In the genomic region with DNA sequence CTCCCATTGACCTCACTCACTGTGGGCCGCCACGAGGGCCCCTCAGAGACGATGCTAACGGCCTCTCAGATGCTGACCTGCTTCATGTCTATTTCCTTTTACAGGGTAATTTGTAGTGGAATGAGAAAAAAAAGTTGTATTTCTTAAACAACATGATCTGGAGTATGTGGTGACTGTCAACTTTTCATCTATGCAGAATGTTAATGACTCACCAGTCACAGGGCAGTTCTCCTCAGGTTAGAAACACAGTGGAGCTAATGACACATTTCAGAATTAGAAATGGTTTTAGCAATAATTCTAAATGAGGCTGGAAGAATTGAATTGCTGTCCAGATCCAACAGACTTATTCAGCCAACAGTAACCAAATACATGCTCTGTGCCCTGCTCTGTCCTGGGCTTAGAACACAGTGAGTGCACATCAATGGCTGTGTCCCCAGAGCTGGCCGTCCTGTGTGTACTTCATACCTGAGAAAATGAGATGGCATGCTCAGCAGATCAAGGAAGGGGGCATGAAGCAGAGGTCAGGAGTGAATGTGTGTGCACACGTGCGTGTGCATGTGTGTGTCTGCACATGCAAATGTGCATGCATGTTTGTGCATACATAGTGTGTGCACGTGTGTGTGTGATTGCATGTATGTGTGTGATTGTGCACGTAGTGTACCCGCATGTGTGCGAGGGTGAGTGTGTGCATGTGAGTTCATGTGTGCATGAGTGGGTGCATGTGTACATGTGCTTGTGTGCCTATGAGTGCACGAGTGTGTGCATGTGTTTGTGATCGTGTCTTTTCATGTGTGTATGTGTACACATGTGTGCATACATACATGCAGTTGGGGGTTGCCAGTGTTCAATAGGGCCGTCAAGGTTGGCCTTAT, we compare ENCODE assay signal across 2 cellular contexts.
TF ChIP-seq lines count a peak whose summit lies in the region.

No MANE protein-coding gene starts in this region.

TF ChIP-seq in HepG2, 621 proteins besides CTCF, POLR2A, EP300 and RAD21:
- TF ChIP-seq, protein P1, sequence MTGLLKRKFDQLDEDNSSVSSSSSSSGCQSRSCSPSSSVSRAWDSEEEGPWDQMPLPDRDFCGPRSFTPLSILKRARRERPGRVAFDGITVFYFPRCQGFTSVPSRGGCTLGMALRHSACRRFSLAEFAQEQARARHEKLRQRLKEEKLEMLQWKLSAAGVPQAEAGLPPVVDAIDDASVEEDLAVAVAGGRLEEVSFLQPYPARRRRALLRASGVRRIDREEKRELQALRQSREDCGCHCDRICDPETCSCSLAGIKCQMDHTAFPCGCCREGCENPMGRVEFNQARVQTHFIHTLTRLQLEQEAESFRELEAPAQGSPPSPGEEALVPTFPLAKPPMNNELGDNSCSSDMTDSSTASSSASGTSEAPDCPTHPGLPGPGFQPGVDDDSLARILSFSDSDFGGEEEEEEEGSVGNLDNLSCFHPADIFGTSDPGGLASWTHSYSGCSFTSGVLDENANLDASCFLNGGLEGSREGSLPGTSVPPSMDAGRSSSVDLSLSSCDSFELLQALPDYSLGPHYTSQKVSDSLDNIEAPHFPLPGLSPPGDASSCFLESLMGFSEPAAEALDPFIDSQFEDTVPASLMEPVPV (CRISPR knock-in tag; IDR thresholded peaks at IDR 0.05): no peak
- TF ChIP-seq MNT (IDR thresholded peaks at IDR 0.05): peak; percentile 96
TF ChIP-seq in HepG2: peak in this region for 1.

TF ChIP-seq in WTC11, 78 proteins besides CTCF, POLR2A, EP300 and RAD21:
- no peak for TF ChIP-seq CBFB (CRISPR knock-in tag; IDR thresholded peaks at IDR 0.05; ENCODE audit: low read depth)
- TF ChIP-seq ELF4 (CRISPR knock-in tag; IDR thresholded peaks at IDR 0.05; ENCODE audit: low read depth): no peak
- TF ChIP-seq JAZF1 (CRISPR knock-in tag; IDR thresholded peaks at IDR 0.05): no peak
- TF ChIP-seq SP1 (CRISPR knock-in tag; conservative IDR thresholded peaks at IDR 0.05): no peak
- TF ChIP-seq ZNF138 (CRISPR knock-in tag; conservative IDR thresholded peaks at IDR 0.05): no peak
- TF ChIP-seq, protein P2, sequence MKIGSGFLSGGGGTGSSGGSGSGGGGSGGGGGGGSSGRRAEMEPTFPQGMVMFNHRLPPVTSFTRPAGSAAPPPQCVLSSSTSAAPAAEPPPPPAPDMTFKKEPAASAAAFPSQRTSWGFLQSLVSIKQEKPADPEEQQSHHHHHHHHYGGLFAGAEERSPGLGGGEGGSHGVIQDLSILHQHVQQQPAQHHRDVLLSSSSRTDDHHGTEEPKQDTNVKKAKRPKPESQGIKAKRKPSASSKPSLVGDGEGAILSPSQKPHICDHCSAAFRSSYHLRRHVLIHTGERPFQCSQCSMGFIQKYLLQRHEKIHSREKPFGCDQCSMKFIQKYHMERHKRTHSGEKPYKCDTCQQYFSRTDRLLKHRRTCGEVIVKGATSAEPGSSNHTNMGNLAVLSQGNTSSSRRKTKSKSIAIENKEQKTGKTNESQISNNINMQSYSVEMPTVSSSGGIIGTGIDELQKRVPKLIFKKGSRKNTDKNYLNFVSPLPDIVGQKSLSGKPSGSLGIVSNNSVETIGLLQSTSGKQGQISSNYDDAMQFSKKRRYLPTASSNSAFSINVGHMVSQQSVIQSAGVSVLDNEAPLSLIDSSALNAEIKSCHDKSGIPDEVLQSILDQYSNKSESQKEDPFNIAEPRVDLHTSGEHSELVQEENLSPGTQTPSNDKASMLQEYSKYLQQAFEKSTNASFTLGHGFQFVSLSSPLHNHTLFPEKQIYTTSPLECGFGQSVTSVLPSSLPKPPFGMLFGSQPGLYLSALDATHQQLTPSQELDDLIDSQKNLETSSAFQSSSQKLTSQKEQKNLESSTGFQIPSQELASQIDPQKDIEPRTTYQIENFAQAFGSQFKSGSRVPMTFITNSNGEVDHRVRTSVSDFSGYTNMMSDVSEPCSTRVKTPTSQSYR (CRISPR knock-in tag; IDR thresholded peaks at IDR 0.05): no peak
